In the genomic region with DNA sequence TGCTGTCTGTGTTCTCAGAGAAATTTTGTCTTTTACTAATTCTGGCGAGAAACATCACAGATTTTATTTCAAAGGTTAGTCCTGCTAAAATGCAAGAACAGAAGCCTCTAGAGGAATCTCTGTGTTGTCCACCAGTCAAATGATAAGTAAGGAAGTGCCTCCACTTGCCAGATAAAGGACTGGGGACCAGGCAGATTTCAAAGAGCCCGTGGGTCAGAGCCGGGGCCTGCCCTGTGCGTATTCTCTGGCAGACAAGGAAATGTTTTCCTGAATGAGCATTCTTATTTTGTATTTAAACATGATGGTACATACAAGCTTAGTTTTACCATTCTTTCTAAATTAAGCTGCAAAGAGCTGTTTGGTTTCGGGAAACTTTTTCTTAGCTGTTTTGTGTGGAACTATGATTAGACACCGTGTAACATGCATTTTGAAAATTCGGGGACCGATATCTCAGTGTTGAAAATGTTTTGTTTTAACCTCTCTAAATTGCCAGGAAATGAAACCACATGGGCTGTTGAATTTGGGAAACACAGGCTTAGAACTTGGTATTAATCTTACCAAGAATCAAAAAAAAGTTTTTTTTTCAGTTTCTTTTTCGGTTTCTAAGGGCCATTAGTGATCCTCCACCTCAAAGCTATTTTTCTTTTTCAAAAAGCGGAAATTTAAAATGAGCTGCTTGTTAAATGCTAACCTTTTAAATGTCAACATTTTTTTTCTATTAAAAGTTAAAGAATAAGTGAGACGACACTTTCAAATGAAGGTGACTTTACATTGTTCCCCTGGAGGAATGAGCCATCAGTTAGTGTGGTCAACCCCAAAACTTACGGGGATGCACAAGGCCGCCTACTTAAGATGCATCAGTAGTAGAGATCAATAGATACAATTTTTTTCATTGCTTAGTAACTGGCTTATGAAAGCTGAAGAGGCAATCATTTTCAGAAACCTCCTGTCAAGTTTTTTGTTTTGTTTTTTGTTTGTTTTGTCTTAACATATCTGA, we compare ENCODE assay signal across 10 cellular contexts.
DNase-seq lines count a peak whose midpoint lies in the region; ATAC-seq, FAIRE-seq and TF ChIP-seq lines count a peak whose summit lies in the region.
"Had no signal": no experiment of that assay in that cellular context is flagged by ENCODE, and none has a peak within 500 bp of the region (broad histone marks: within the 10 kb centered on the region; RNA-seq: fewer than 3 reads in every experiment).

No MANE protein-coding gene starts in this region.

- no peak overlapping the region for H3K27ac ChIP-seq in CD4-positive, alpha-beta T cell (ENCODE audit: low read depth, low read length)
- H3K27ac ChIP-seq in astrocyte (ENCODE audit: low read depth, low read length) (no peak overlapping the region), foreskin keratinocyte (no peak overlapping the region), hepatocyte (no peak overlapping the region)

- H3K9me3 ChIP-seq in CD4-positive, alpha-beta T cell (ENCODE audit: control insufficient read depth, low read length) = no peaks in the 10 kb centered on the region
- H3K9me3 ChIP-seq in astrocyte (ENCODE audit: insufficient read depth, low read depth, low read length) (no peaks in the 10 kb centered on the region), BE2C (no peaks in the 10 kb centered on the region), hepatocyte (ENCODE audit: low read depth) (no peaks in the 10 kb centered on the region)

- no peak for DNase-seq in CD4-positive, alpha-beta T cell
- no peak for DNase-seq in astrocyte (ENCODE audit: low read depth)
- no peak for DNase-seq in BE2C
- DNase-seq in UCSD-AML1 (lab: John Stamatoyannopoulos, UW; ENCODE audit: unreplicated experiment) = no peak
- DNase-seq in foreskin keratinocyte = no peak
- DNase-seq in hepatocyte (ENCODE audit: low spot score) = no peak
- DNase-seq: DMS 273 treated with DMSO at 0.1 percent for 48 hours, left colon had no signal

- H3K4me1 Mint-ChIP-seq in CD4-positive, alpha-beta T cell (ENCODE audit: low read depth) = peaks cover 33% of the 10 kb centered on the region
- peaks cover 15% of the 10 kb centered on the region for H3K4me1 Mint-ChIP-seq in astrocyte (ENCODE audit: low read depth, unreplicated experiment)

- intact Hi-C loops in CD4-positive, alpha-beta T cell (cut with DNase I, micrococcal nuclease) = no loop called here

- peak overlapping the region; percentile 82 for H3K27ac Mint-ChIP-seq in CD4-positive, alpha-beta T cell
- H3K27ac Mint-ChIP-seq in astrocyte (ENCODE audit: unreplicated experiment) = no peak overlapping the region

- no peaks in the 10 kb centered on the region for H3K9me2 ChIP-seq in hepatocyte (replicated peaks; ENCODE audit: insufficient read depth)

- H3K79me2 ChIP-seq in astrocyte (ENCODE audit: insufficient read depth, low read length) (no peaks in the 10 kb centered on the region), hepatocyte (no peaks in the 10 kb centered on the region)

- H3K4me3 Mint-ChIP-seq in CD4-positive, alpha-beta T cell = peak overlapping the region; percentile 83
- H3K4me3 Mint-ChIP-seq in astrocyte (ENCODE audit: unreplicated experiment) = no peak overlapping the region

- 76% methylated on average over 13 of the region's 13 CpGs for WGBS in hepatocyte (ENCODE audit: low lambda C conversion rate, missing lambda C conversion rate)

- no peaks in the 10 kb centered on the region for H3K36me3 Mint-ChIP-seq in CD4-positive, alpha-beta T cell (ENCODE audit: low read depth)
- H3K36me3 Mint-ChIP-seq in astrocyte (ENCODE audit: low read depth, unreplicated experiment) = peaks cover 4% of the 10 kb centered on the region

- no peak overlapping the region for H3K4me3 ChIP-seq in astrocyte (ENCODE audit: insufficient read depth, low read depth, low read length)
- no peak overlapping the region for H3K4me3 ChIP-seq in BE2C (ENCODE audit: low read depth, low read length)
- no peak overlapping the region for H3K4me3 ChIP-seq in hepatocyte

- FAIRE-seq in astrocyte (lab: Jason Lieb, UNC) = peak; percentile 65

- ATAC-seq in CD4-positive, alpha-beta T cell (ENCODE audit: poor library complexity) = no peak
- ATAC-seq in GM21423 (IDR thresholded peaks at IDR 0.05; ENCODE audit: unreplicated experiment) = peak; percentile 61
- peak; percentile 47 for ATAC-seq in HG03565 (IDR thresholded peaks at IDR 0.05; ENCODE audit: unreplicated experiment)
- no peak for ATAC-seq in foreskin keratinocyte
- ATAC-seq: left colon had no signal

- H3K4me1 ChIP-seq in astrocyte (ENCODE audit: insufficient read depth, low read length) = peaks cover 11% of the 10 kb centered on the region
- no peaks in the 10 kb centered on the region for H3K4me1 ChIP-seq in BE2C
- H3K4me1 ChIP-seq in foreskin keratinocyte = peaks cover 4% of the 10 kb centered on the region
- H3K4me1 ChIP-seq in hepatocyte (ENCODE audit: insufficient read depth) = no peaks in the 10 kb centered on the region

- H3K4me2 ChIP-seq in astrocyte (ENCODE audit: low read length) = no peak overlapping the region
- no peak overlapping the region for H3K4me2 ChIP-seq in hepatocyte

- H3K9me3 Mint-ChIP-seq in CD4-positive, alpha-beta T cell = no peaks in the 10 kb centered on the region
- H3K9me3 Mint-ChIP-seq in astrocyte (ENCODE audit: unreplicated experiment) = no peaks in the 10 kb centered on the region

- no peak overlapping the region for H3K9ac ChIP-seq in astrocyte (ENCODE audit: low read length)

- POLR2A ChIA-PET in CD4-positive, alpha-beta T cell (lab: Charles Lee) = interaction anchor here (0.9 to 1.3 kb wide), 2 partner anchors 91 to 214 kb away, joined by 3 read pairs; partner anchors contain the start of gene MTMR1

- H4K20me1 ChIP-seq in astrocyte (ENCODE audit: insufficient read depth, low read length) (no peaks in the 10 kb centered on the region), hepatocyte (ENCODE audit: insufficient read depth, poor library complexity, severe bottlenecking) (no peaks in the 10 kb centered on the region)

- H2AFZ ChIP-seq in astrocyte (ENCODE audit: low read depth, low read length) (no peak overlapping the region), hepatocyte (no peak overlapping the region)

- H3K27me3 Mint-ChIP-seq in CD4-positive, alpha-beta T cell = no peaks in the 10 kb centered on the region
- no peaks in the 10 kb centered on the region for H3K27me3 Mint-ChIP-seq in astrocyte (ENCODE audit: low read depth, unreplicated experiment)

- CTCF ChIA-PET in CD4-positive, alpha-beta T cell (lab: Charles Lee) = interaction anchor here (1.0 kb wide), 1 partner anchor 115 kb away, joined by 3 read pairs; no protein-coding TSS in a partner anchor

- TF ChIP-seq CTCF in CD4-positive, alpha-beta T cell (IDR thresholded peaks at IDR 0.05) = no peak
- TF ChIP-seq CTCF in astrocyte (IDR thresholded peaks at IDR 0.05; ENCODE audit: insufficient read depth, low read depth, low read length) (no peak), BE2C (IDR thresholded peaks at IDR 0.05; ENCODE audit: low read depth, low read length) (no peak), foreskin keratinocyte (conservative IDR thresholded peaks at IDR 0.05) (no peak), hepatocyte (IDR thresholded peaks at IDR 0.05; ENCODE audit: poor library complexity) (no peak)

- no peaks in the 10 kb centered on the region for H3K27me3 ChIP-seq in CD4-positive, alpha-beta T cell (ENCODE audit: control insufficient read depth, insufficient read depth, low read length)
- H3K27me3 ChIP-seq in astrocyte (ENCODE audit: insufficient read depth, low read length) = no peaks in the 10 kb centered on the region
- no peaks in the 10 kb centered on the region for H3K27me3 ChIP-seq in BE2C
- H3K27me3 ChIP-seq in foreskin keratinocyte = no peaks in the 10 kb centered on the region
- H3K27me3 ChIP-seq in hepatocyte = no peaks in the 10 kb centered on the region

- H3K36me3 ChIP-seq in astrocyte (ENCODE audit: insufficient read depth, low read length) = no peaks in the 10 kb centered on the region
- H3K36me3 ChIP-seq in BE2C = no peaks in the 10 kb centered on the region
- no peaks in the 10 kb centered on the region for H3K36me3 ChIP-seq in hepatocyte (replicated peaks; ENCODE audit: insufficient read depth, low read depth)

Comparison
In these comparisons a context has a peak if more than half of its experiments do, and no peak if none do; other contexts are left out.
1. ATAC-seq: peak in GM21423 (single experiment) and HG03565 (single experiment); none in CD4-positive, alpha-beta T cell (single experiment) and foreskin keratinocyte (single experiment).